In the genomic region with DNA sequence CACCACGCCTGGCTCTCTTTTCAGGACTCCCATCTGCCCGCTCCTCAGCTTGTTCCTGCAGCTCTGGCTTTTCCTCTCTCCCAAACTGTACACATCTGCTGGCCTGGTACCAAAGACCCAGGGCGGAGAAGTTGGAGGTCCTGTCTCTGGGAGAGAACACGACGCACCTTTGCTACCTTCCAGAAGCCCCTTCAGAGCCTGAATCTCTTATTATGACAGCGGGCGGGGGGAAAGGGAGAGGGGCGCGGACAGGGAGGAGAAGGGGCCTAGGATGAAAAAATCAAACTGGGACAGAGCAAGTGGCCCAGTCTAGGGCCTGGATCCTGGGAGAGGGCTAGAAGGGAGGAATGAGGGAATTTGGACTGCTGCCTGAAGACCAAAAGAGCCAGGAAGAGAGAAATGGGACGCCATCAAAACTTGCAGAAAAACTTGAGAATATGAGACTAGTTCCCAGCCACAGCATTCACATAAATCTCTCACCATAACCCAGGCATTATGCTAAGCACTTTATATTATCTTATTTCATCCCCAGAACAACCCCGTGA, we compare ENCODE assay signal across 9 cellular contexts. TPM values are rescaled to one million over a fixed set of nuclear protein-coding genes. Genes with fewer than 3 reads are reported as not detected.
A peak's percentile ranks its signal among the peaks of the same experiment; 100 is the strongest.
DNase-seq lines count a peak whose midpoint lies in the region; ATAC-seq, FAIRE-seq and TF ChIP-seq lines count a peak whose summit lies in the region.
"Had no signal": no experiment of that assay in that cellular context is flagged by ENCODE, and none has a peak within 500 bp of the region (broad histone marks: within the 10 kb centered on the region; RNA-seq: fewer than 3 reads in every experiment).

No MANE protein-coding gene starts in this region.

- H3K9ac ChIP-seq in DND-41 (ENCODE audit: low read depth, low read length) (peak overlapping the region; percentile 13; the same call in 1 of the 2 replicates), adipocyte (ENCODE audit: low read length) (peak overlapping the region; percentile 99)

- TF ChIP-seq POLR2A in gastrocnemius medialis (IDR thresholded peaks at IDR 0.05): peak in 1 of 2 donors; percentile 32
- no peak for TF ChIP-seq POLR2A in GM12892 (IDR thresholded peaks at IDR 0.05; ENCODE audit: low read depth, low read length)

- no peak for ATAC-seq in DND-41 (ENCODE audit: insufficient read depth, low read depth)
- ATAC-seq in right cardiac atrium: no peak
- no peak for ATAC-seq in gastrocnemius medialis

- no peaks in the 10 kb centered on the region for H3K9me3 ChIP-seq in DND-41 (ENCODE audit: insufficient read depth, low read length, severe bottlenecking)
- H3K9me3 ChIP-seq in adipocyte (ENCODE audit: control insufficient read depth, low read length): no peaks in the 10 kb centered on the region
- H3K9me3 ChIP-seq in right cardiac atrium (ENCODE audit: control insufficient read depth, low read length): no peaks in the 10 kb centered on the region
- H3K9me3 ChIP-seq in gastrocnemius medialis: no peaks in the 10 kb centered on the region

- in situ Hi-C loops in gastrocnemius medialis (cut with MboI; ENCODE audit: low sequenced_read_pairs in 4 of 4): loop anchor here in 1 of 4 donors (5.0 kb wide), 1 partner anchor 312 kb away; no protein-coding TSS in a partner anchor

- peaks cover 22% of the 10 kb centered on the region for H3K79me2 ChIP-seq in DND-41 (ENCODE audit: insufficient read depth, low read length)

- no peak overlapping the region for H2AFZ ChIP-seq in DND-41 (ENCODE audit: low read depth, low read length)

- no peak for TF ChIP-seq CTCF in DND-41 (IDR thresholded peaks at IDR 0.05; ENCODE audit: borderline replicate concordance, extremely low read depth, low read length, poor library complexity, severe bottlenecking)
- TF ChIP-seq CTCF in gastrocnemius medialis (IDR thresholded peaks at IDR 0.05 in 4 of 5, conservative IDR thresholded peaks at IDR 0.05 in 1 of 5): no peak

- 17% methylated on average over 11 of the region's 11 CpGs for WGBS in right cardiac atrium

- H3K4me3 ChIP-seq in DND-41 (ENCODE audit: low read depth in 1 of 2, low read length in 2 of 2) (no peak overlapping the region), adipocyte (ENCODE audit: low read length) (peak overlapping the region; percentile 93), right cardiac atrium (ENCODE audit: low read length) (peak overlapping the region; percentile 96), gastrocnemius medialis (peak overlapping the region; percentile 96 to 97 (median 96))

- DNase-seq in DND-41 (no peak), adipocyte (ENCODE audit: low read depth) (no peak), right cardiac atrium (no peak), gastrocnemius medialis (no peak), retina (no peak), AG08395 (ENCODE audit: low spot score) (no peak), GM12892 (ENCODE audit: insufficient read length) (no peak)
- no peak for DNase-seq in activated CD4-positive, alpha-beta T cell treated with anti-CD3 and anti-CD28 coated beads, Interleukin-2, amount 50 U/mL, for 1 hour

- peaks cover 77% of the 10 kb centered on the region for H3K4me1 ChIP-seq in DND-41 (ENCODE audit: insufficient read depth, low read length)
- peaks cover 38% of the 10 kb centered on the region for H3K4me1 ChIP-seq in adipocyte (ENCODE audit: control insufficient read depth, insufficient read depth, low read length)
- peaks cover 19% of the 10 kb centered on the region for H3K4me1 ChIP-seq in right cardiac atrium (ENCODE audit: control insufficient read depth, insufficient read depth, low read length)
- peaks cover 37 to 42% of the 10 kb centered on the region in 2 donors for H3K4me1 ChIP-seq in gastrocnemius medialis

- no peak for FAIRE-seq in GM12892 (lab: Jason Lieb, UNC)
- FAIRE-seq: colon had no signal

- peak overlapping the region; percentile 50 for H3K4me2 ChIP-seq in DND-41 (ENCODE audit: insufficient read depth, low read length)

- H3K36me3 ChIP-seq in DND-41 (ENCODE audit: insufficient read depth, low read length): peaks cover 21% of the 10 kb centered on the region
- H3K36me3 ChIP-seq in adipocyte (ENCODE audit: control insufficient read depth, insufficient read depth, low read length, severe bottlenecking): peaks cover 16% of the 10 kb centered on the region
- H3K36me3 ChIP-seq in gastrocnemius medialis: peaks cover 0 to 33% of the 10 kb centered on the region in 2 donors

- H3K27me3 ChIP-seq in DND-41 (ENCODE audit: insufficient read depth, low read length, poor library complexity) (no peaks in the 10 kb centered on the region), adipocyte (replicated peaks; ENCODE audit: control insufficient read depth, insufficient read depth, low read length) (no peaks in the 10 kb centered on the region), right cardiac atrium (ENCODE audit: control insufficient read depth, insufficient read depth) (no peaks in the 10 kb centered on the region), gastrocnemius medialis (no peaks in the 10 kb centered on the region)

- peaks cover 22% of the 10 kb centered on the region for H4K20me1 ChIP-seq in DND-41 (ENCODE audit: insufficient read depth, low read length)

- intact Hi-C loops in right cardiac atrium (cut with DNase I) (no loop called here), gastrocnemius medialis (cut with DNase I; ENCODE audit: low total_unique reads) (loop anchor here (2.0 to 10.0 kb wide), 5 partner anchors 312 to 912 kb away; a partner anchor contains a TSS)

- H3K27ac ChIP-seq in DND-41 (ENCODE audit: low read length): no peak overlapping the region
- H3K27ac ChIP-seq in right cardiac atrium (ENCODE audit: low read length): peak overlapping the region; percentile 100
- H3K27ac ChIP-seq in gastrocnemius medialis: peak overlapping the region; percentile 98 to 100 (median 100)

RNA-seq across cellular contexts. Expression of a gene that starts 2.5 kb away (rescaled TPM):
- 100 to 1,000 TPM in 3 of 4 donors, 10 to 100 TPM in 1; 96.2 to 150 (median 124) TPM for total RNA-seq in right cardiac atrium
- polyA plus RNA-seq in right cardiac atrium: 110 TPM
- total RNA-seq in gastrocnemius medialis: 100 to 1,000 TPM; 105 to 263 (median 164) TPM
- polyA plus RNA-seq in GM12892 (2012; ENCODE audit: missing spikeins): 11.8 TPM

RNA-seq across cellular contexts. Expression of a gene that starts 8.1 kb away (rescaled TPM):
- total RNA-seq in right cardiac atrium (10 to 100 TPM; 68.7 to 74.9 (median 71.8) TPM), gastrocnemius medialis (10 to 100 TPM; 10.9 to 37.0 (median 25.7) TPM)
- polyA plus RNA-seq in right cardiac atrium: 50.2 TPM
- 32.1 TPM for polyA plus RNA-seq in GM12892 (2012; ENCODE audit: missing spikeins)

RNA-seq across cellular contexts. Expression of a gene that starts 21.5 kb away (rescaled TPM):
- total RNA-seq in right cardiac atrium (10 to 100 TPM in 2 of 4 donors, 1 to 10 TPM in 2; 7.1 to 11.4 (median 9.2) TPM), gastrocnemius medialis (1 to 10 TPM in 3 of 4 donors, under 1 TPM in 1; 0.75 to 5.7 (median 3.1) TPM)
- polyA plus RNA-seq in right cardiac atrium: 7.2 TPM
- polyA plus RNA-seq in GM12892 (2012; ENCODE audit: missing spikeins): 22.7 TPM

RNA-seq across cellular contexts. Expression of a gene that starts 30.8 kb away (rescaled TPM):
- total RNA-seq in right cardiac atrium (under 1 TPM; 0.62 to 0.76 (median 0.73) TPM), gastrocnemius medialis (not detected)
- polyA plus RNA-seq in right cardiac atrium: 0.25 TPM
- 0.21 TPM for polyA plus RNA-seq in GM12892 (2012; ENCODE audit: missing spikeins)

RNA-seq across cellular contexts. Expression of a gene that starts 35.3 kb away (rescaled TPM):
- total RNA-seq in right cardiac atrium (1 to 10 TPM; 7.0 to 9.9 (median 9.6) TPM), gastrocnemius medialis (10 to 100 TPM; 16.2 to 34.5 (median 26.2) TPM)
- 7.3 TPM for polyA plus RNA-seq in right cardiac atrium
- polyA plus RNA-seq in GM12892 (2012; ENCODE audit: missing spikeins): 2.0 TPM

Comparison
In these comparisons a context has a peak if more than half of its experiments do, and no peak if none do; other contexts are left out.
1. H3K4me3 ChIP-seq: peak in adipocyte (single experiment), right cardiac atrium (single experiment) and gastrocnemius medialis (4 of 4); none in DND-41 (0 of 2).